Comparison of ENCODE assay signal across 9 cellular contexts in genomic region chr20:17701826-17702225, GRCh38. TPM values are rescaled to one million over a fixed set of nuclear protein-coding genes. Genes with fewer than 3 reads are reported as not detected.
"Had no signal": no experiment of that assay in that cellular context is flagged by ENCODE, and none has a peak within 500 bp of the region (broad histone marks: within the 10 kb centered on the region; RNA-seq: fewer than 3 reads in every experiment).

No MANE protein-coding gene starts in this region.

- H3K27ac ChIP-seq: HL-60 had no signal

- FAIRE-seq: HepG2, HTR-8/SVneo, K562 had no signal

- H3K4me3 ChIP-seq: K562 had no signal

- ATAC-seq: HepG2, K562 had no signal

- DNase-seq: IMR-90, KBM-7, KG1 had no signal

- H3K4me1 Mint-ChIP-seq: IgD-negative memory B cell had no signal

- H3K4me3 Mint-ChIP-seq: IgD-negative memory B cell had no signal

- H3K27ac Mint-ChIP-seq: IgD-negative memory B cell had no signal

- H3K36me3 Mint-ChIP-seq: IgD-negative memory B cell had no signal

RNA-seq across cellular contexts. Expression of gene BANF2, which starts 2.1 kb away (rescaled TPM):
- total RNA-seq: HT1080, IMR-90, K562 had no signal
